ENCODE assay signal across 11 cellular contexts in the genomic region with DNA sequence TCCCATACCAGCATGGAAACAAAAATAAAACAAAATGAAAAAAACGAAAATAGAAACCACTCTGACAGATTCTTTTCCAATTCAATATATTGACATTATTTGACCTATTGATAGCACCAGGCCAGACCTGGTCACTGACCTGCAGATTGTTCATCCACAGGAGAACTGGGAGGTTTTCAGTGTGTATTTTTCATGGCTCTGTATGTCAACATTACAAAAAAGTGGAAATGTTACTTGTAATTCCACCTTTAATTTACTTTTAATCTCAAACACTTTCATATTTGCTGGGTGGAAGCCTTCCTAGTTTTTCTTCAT. TPM values are rescaled to one million over a fixed set of nuclear protein-coding genes. Genes with fewer than 3 reads are reported as not detected.
A peak's percentile ranks its signal among the peaks of the same experiment; 100 is the strongest.
DNase-seq lines count a peak whose midpoint lies in the region; ATAC-seq, FAIRE-seq and TF ChIP-seq lines count a peak whose summit lies in the region.
"Had no signal": no experiment of that assay in that cellular context is flagged by ENCODE, and none has a peak within 500 bp of the region (broad histone marks: within the 10 kb centered on the region; RNA-seq: fewer than 3 reads in every experiment).

No MANE protein-coding gene starts in this region.

- peaks cover 5% of the 10 kb centered on the region for H3K4me1 ChIP-seq in astrocyte (ENCODE audit: insufficient read depth, low read length)

- H3K4me3 Mint-ChIP-seq in activated CD4-positive, alpha-beta T cell treated with anti-CD3 and anti-CD28 coated beads, Interleukin-2, amount 10 ng/mL, durations not matched to agents 24 days and 14 days: peak overlapping the region; percentile 82
- no peak overlapping the region for H3K4me3 Mint-ChIP-seq in astrocyte (ENCODE audit: unreplicated experiment)
- peak overlapping the region; percentile 52 to 62 for H3K4me3 Mint-ChIP-seq in stimulated activated naive B cell treated with anti-CD40 and anti-IgM and Interleukin-4, amounts not matched to agents 10 μg/mL and 1 μg/mL and 100 μg/mL, for 72 hours

- FAIRE-seq in astrocyte (lab: Jason Lieb, UNC): no peak
- FAIRE-seq: A204.1 had no signal

- H4K20me1 ChIP-seq in astrocyte (ENCODE audit: insufficient read depth, low read length): no peaks in the 10 kb centered on the region

- H3K9me3 ChIP-seq in astrocyte (ENCODE audit: insufficient read depth, low read depth, low read length): no peaks in the 10 kb centered on the region

- H3K27me3 ChIP-seq in astrocyte (ENCODE audit: insufficient read depth, low read length): no peaks in the 10 kb centered on the region

- no peaks in the 10 kb centered on the region for H3K9me3 Mint-ChIP-seq in activated CD4-positive, alpha-beta T cell treated with anti-CD3 and anti-CD28 coated beads, Interleukin-2, amount 10 ng/mL, durations not matched to agents 24 days and 14 days
- no peaks in the 10 kb centered on the region for H3K9me3 Mint-ChIP-seq in astrocyte (ENCODE audit: unreplicated experiment)
- no peaks in the 10 kb centered on the region for H3K9me3 Mint-ChIP-seq in stimulated activated naive B cell treated with anti-CD40 and anti-IgM and Interleukin-4, amounts not matched to agents 10 μg/mL and 1 μg/mL and 100 μg/mL, for 72 hours
- H3K9me3 Mint-ChIP-seq: naive thymus-derived CD4-positive, alpha-beta T cell had no signal

- H3K36me3 ChIP-seq in astrocyte (ENCODE audit: insufficient read depth, low read length): no peaks in the 10 kb centered on the region

- ATAC-seq in HG03135 (IDR thresholded peaks at IDR 0.05; ENCODE audit: unreplicated experiment): peak; percentile 15
- ATAC-seq in stimulated activated naive B cell treated with anti-CD40 and anti-IgM and Interleukin-4, amounts not matched to agents 10 μg/mL and 1 μg/mL and 100 μg/mL, for 72 hours (replicated peaks): no peak

- peaks cover 47% of the 10 kb centered on the region for H3K4me1 Mint-ChIP-seq in activated CD4-positive, alpha-beta T cell treated with anti-CD3 and anti-CD28 coated beads, Interleukin-2, amount 10 ng/mL, durations not matched to agents 24 days and 14 days
- H3K4me1 Mint-ChIP-seq in astrocyte (ENCODE audit: low read depth, unreplicated experiment): peaks cover 12% of the 10 kb centered on the region
- H3K4me1 Mint-ChIP-seq in stimulated activated naive B cell treated with anti-CD40 and anti-IgM and Interleukin-4, amounts not matched to agents 10 μg/mL and 1 μg/mL and 100 μg/mL, for 72 hours: peaks cover 11 to 31% of the 10 kb centered on the region in 2 donors

- no peak overlapping the region for H3K27ac ChIP-seq in astrocyte (ENCODE audit: low read depth, low read length)

- no peak overlapping the region for H3K4me2 ChIP-seq in astrocyte (ENCODE audit: low read length)

- DNase-seq in activated CD4-positive, alpha-beta T cell treated with anti-CD3 and anti-CD28 coated beads, Interleukin-2, amount 10 ng/mL, durations not matched to agents 24 days and 14 days: no peak
- no peak for DNase-seq in activated CD4-positive, alpha-beta T cell treated with anti-CD3 and anti-CD28 coated beads, Interleukin-2, amount 50 U/mL, for 4 hours
- DNase-seq in astrocyte (ENCODE audit: low read depth): no peak
- no peak for DNase-seq in stimulated activated naive B cell treated with anti-CD40 and anti-IgM and Interleukin-4, amounts not matched to agents 10 μg/mL and 1 μg/mL and 100 μg/mL, for 72 hours
- no peak for DNase-seq in HK-2 (ENCODE audit: unreplicated experiment)
- no peak for DNase-seq in GM19238 (ENCODE audit: insufficient read length, low spot score)
- no peak for DNase-seq in SHP77 treated with DMSO at 0.1 percent for 48 hours (lab: John Stamatoyannopoulos, UW)
- DNase-seq: Right ventricle myocardium superior had no signal

- H3K36me3 Mint-ChIP-seq in activated CD4-positive, alpha-beta T cell treated with anti-CD3 and anti-CD28 coated beads, Interleukin-2, amount 10 ng/mL, durations not matched to agents 24 days and 14 days (ENCODE audit: low read depth): no peaks in the 10 kb centered on the region
- no peaks in the 10 kb centered on the region for H3K36me3 Mint-ChIP-seq in astrocyte (ENCODE audit: low read depth, unreplicated experiment)
- H3K36me3 Mint-ChIP-seq in stimulated activated naive B cell treated with anti-CD40 and anti-IgM and Interleukin-4, amounts not matched to agents 10 μg/mL and 1 μg/mL and 100 μg/mL, for 72 hours: no peaks in the 10 kb centered on the region

- H3K27me3 Mint-ChIP-seq in activated CD4-positive, alpha-beta T cell treated with anti-CD3 and anti-CD28 coated beads, Interleukin-2, amount 10 ng/mL, durations not matched to agents 24 days and 14 days: no peaks in the 10 kb centered on the region
- peaks cover 3% of the 10 kb centered on the region for H3K27me3 Mint-ChIP-seq in astrocyte (ENCODE audit: low read depth, unreplicated experiment)
- H3K27me3 Mint-ChIP-seq in stimulated activated naive B cell treated with anti-CD40 and anti-IgM and Interleukin-4, amounts not matched to agents 10 μg/mL and 1 μg/mL and 100 μg/mL, for 72 hours: peaks cover 0 to 5% of the 10 kb centered on the region in 2 donors
- H3K27me3 Mint-ChIP-seq: naive thymus-derived CD4-positive, alpha-beta T cell had no signal

- H3K27ac Mint-ChIP-seq in activated CD4-positive, alpha-beta T cell treated with anti-CD3 and anti-CD28 coated beads, Interleukin-2, amount 10 ng/mL, durations not matched to agents 24 days and 14 days: peak overlapping the region; percentile 95
- peak overlapping the region; percentile 18 for H3K27ac Mint-ChIP-seq in astrocyte (ENCODE audit: unreplicated experiment)
- H3K27ac Mint-ChIP-seq in stimulated activated naive B cell treated with anti-CD40 and anti-IgM and Interleukin-4, amounts not matched to agents 10 μg/mL and 1 μg/mL and 100 μg/mL, for 72 hours: peak overlapping the region; percentile 25

- no peak overlapping the region for H3K4me3 ChIP-seq in astrocyte (ENCODE audit: insufficient read depth, low read depth, low read length)

- H2AFZ ChIP-seq in astrocyte (ENCODE audit: low read depth, low read length): no peak overlapping the region

- TF ChIP-seq CTCF in astrocyte (IDR thresholded peaks at IDR 0.05; ENCODE audit: insufficient read depth, low read depth, low read length): no peak

- no peaks in the 10 kb centered on the region for H3K79me2 ChIP-seq in astrocyte (ENCODE audit: insufficient read depth, low read length)

- H3K9ac ChIP-seq in astrocyte (ENCODE audit: low read length): no peak overlapping the region

- intact Hi-C loops in activated CD4-positive, alpha-beta T cell treated with anti-CD3 and anti-CD28 coated beads, Interleukin-2, amount 10 ng/mL, durations not matched to agents 24 days and 14 days (cut with micrococcal nuclease): loop anchor here (2.0 to 5.0 kb wide), 3 partner anchors 96 to 266 kb away; a partner anchor contains a TSS

RNA-seq across cellular contexts. Expression of a gene that starts 2.9 kb away (rescaled TPM):
- total RNA-seq in activated CD4-positive, alpha-beta T cell treated with anti-CD3 and anti-CD28 coated beads, Interleukin-2, amount 10 ng/mL, durations not matched to agents 24 days and 14 days: 0.07 and 0.09 TPM in 2 replicates
- total RNA-seq in astrocyte: 4.2 and 4.3 TPM in 2 replicates
- total RNA-seq: Right ventricle myocardium superior had no signal

RNA-seq across cellular contexts. Expression of a gene that starts 43.0 kb away (rescaled TPM):
- total RNA-seq in activated CD4-positive, alpha-beta T cell treated with anti-CD3 and anti-CD28 coated beads, Interleukin-2, amount 10 ng/mL, durations not matched to agents 24 days and 14 days: 58.3 and 63.9 TPM in 2 replicates
- 31.8 and 34.4 TPM in 2 replicates for total RNA-seq in astrocyte

RNA-seq across cellular contexts. Expression of a gene that starts 55.3 kb away (rescaled TPM):
- total RNA-seq in activated CD4-positive, alpha-beta T cell treated with anti-CD3 and anti-CD28 coated beads, Interleukin-2, amount 10 ng/mL, durations not matched to agents 24 days and 14 days: 183 and 185 TPM in 2 replicates
- 94.5 and 95.0 TPM in 2 replicates for total RNA-seq in astrocyte

Comparison
In these comparisons a context has a peak if more than half of its experiments do, and no peak if none do; other contexts are left out.
1. H3K27ac Mint-ChIP-seq: peak in every context shown above with its lines; median percentile 95 in activated CD4-positive, alpha-beta T cell treated with anti-CD3 and anti-CD28 coated beads, Interleukin-2, amount 10 ng/mL, durations not matched to agents 24 days and 14 days; 25 in stimulated activated naive B cell treated with anti-CD40 and anti-IgM and Interleukin-4, amounts not matched to agents 10 μg/mL and 1 μg/mL and 100 μg/mL, for 72 hours; 18 in astrocyte.